In the genomic region with DNA sequence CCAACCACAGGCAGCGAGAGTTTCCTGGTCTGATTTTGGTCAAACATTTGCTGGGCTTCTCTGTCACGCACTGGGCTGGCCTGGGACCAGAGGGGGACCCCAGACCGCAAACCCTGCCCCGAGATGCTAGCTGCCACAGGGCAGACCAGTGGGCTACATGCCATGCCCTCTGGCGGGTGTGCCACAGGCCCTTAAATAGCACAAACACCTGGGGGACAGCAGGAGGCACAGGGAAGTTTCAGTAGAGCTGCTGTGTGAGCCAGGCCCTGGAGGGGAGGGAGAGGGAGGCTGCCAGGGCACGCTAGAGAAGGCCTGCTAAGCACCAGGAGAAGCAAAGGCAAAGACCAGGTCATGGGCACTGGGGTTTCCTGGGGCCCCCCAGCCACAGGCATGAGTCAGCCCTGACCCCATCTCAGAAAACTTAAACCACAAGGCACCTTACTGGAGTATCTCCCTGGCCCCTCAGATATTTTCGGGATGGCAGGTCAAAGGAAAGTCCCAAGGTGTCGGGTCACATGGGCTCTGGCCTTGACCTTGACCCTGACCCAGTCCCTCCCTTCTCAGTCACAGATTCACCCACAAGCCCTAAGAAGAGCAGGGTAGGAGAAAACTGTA, we compare ENCODE assay signal across 9 cellular contexts. TPM values are rescaled to one million over a fixed set of nuclear protein-coding genes. Genes with fewer than 3 reads are reported as not detected.
DNase-seq lines count a peak whose midpoint lies in the region; ATAC-seq and TF ChIP-seq lines count a peak whose summit lies in the region.
"Had no signal": no experiment of that assay in that cellular context is flagged by ENCODE, and none has a peak within 500 bp of the region (broad histone marks: within the 10 kb centered on the region; RNA-seq: fewer than 3 reads in every experiment).

No MANE protein-coding gene starts in this region.

- no peaks in the 10 kb centered on the region for H3K27me3 Mint-ChIP-seq in activated T-cell treated with anti-CD3 and anti-CD28 coated beads, Interleukin-2, amount 50 U/mL, for 24 hours
- H3K27me3 Mint-ChIP-seq in dendritic cell treated with granulocyte-macrophage colony-stimulating factor and Interleukin-4, amounts not matched to agents 40 ng/mL and 50 ng/mL, for 4 days, result no peaks in the 10 kb centered on the region

- H3K4me3 Mint-ChIP-seq in activated T-cell treated with anti-CD3 and anti-CD28 coated beads, Interleukin-2, amount 50 U/mL, for 24 hours, result no peak overlapping the region
- no peak overlapping the region for H3K4me3 Mint-ChIP-seq in dendritic cell treated with granulocyte-macrophage colony-stimulating factor and Interleukin-4, amounts not matched to agents 40 ng/mL and 50 ng/mL, for 4 days

- no peak overlapping the region for H2AFZ ChIP-seq in OCI-LY7 (ENCODE audit: low read length)

- H3K9me3 Mint-ChIP-seq in activated T-cell treated with anti-CD3 and anti-CD28 coated beads, Interleukin-2, amount 50 U/mL, for 24 hours, result no peaks in the 10 kb centered on the region
- no peaks in the 10 kb centered on the region for H3K9me3 Mint-ChIP-seq in dendritic cell treated with granulocyte-macrophage colony-stimulating factor and Interleukin-4, amounts not matched to agents 40 ng/mL and 50 ng/mL, for 4 days

- CTCF ChIA-PET in OCI-LY7 (lab: Charles Lee; ENCODE audit: unreplicated experiment), result no interaction called here

- no peak overlapping the region for H3K4me2 ChIP-seq in OCI-LY7 (ENCODE audit: low read length)

- no peaks in the 10 kb centered on the region for H3K36me3 ChIP-seq in OCI-LY7 (ENCODE audit: insufficient read depth, low read length)
- H3K36me3 ChIP-seq: BE2C had no signal

- H3K36me3 Mint-ChIP-seq in activated T-cell treated with anti-CD3 and anti-CD28 coated beads, Interleukin-2, amount 50 U/mL, for 24 hours (ENCODE audit: low read depth), result no peaks in the 10 kb centered on the region
- H3K36me3 Mint-ChIP-seq in dendritic cell treated with granulocyte-macrophage colony-stimulating factor and Interleukin-4, amounts not matched to agents 40 ng/mL and 50 ng/mL, for 4 days (ENCODE audit: low read depth), result peaks cover 54% of the 10 kb centered on the region

- H3K4me3 ChIP-seq in OCI-LY7 (ENCODE audit: low read depth, low read length, poor library complexity, severe bottlenecking), result no peak overlapping the region

- TF ChIP-seq CTCF in OCI-LY7 (conservative IDR thresholded peaks at IDR 0.05; ENCODE audit: low read length), result no peak

- intact Hi-C loops in dendritic cell treated with granulocyte-macrophage colony-stimulating factor and Interleukin-4, amounts not matched to agents 40 ng/mL and 50 ng/mL, for 4 days (cut with micrococcal nuclease), result no loop called here
- intact Hi-C loops in OCI-LY7 (cut with micrococcal nuclease; ENCODE audit: unreplicated experiment), result no loop called here

- peaks cover 7% of the 10 kb centered on the region for H3K4me1 ChIP-seq in OCI-LY7 (ENCODE audit: insufficient read depth, low read length, poor library complexity, severe bottlenecking)

- no peaks in the 10 kb centered on the region for H3K9me2 ChIP-seq in OCI-LY7 (ENCODE audit: insufficient read depth, low read length)

- peak; percentile 53 for ATAC-seq in HG03460 (IDR thresholded peaks at IDR 0.05; ENCODE audit: unreplicated experiment)
- ATAC-seq in HG03457 (IDR thresholded peaks at IDR 0.05; ENCODE audit: unreplicated experiment), result no peak

- BruUV-seq in OCI-LY7 (replicated peaks; lab: Mats Ljungman, UMichigan), result no TSS peak

- peak overlapping the region; percentile 14 for H3K27ac ChIP-seq in temporal lobe (ENCODE audit: low read depth, low read length)
- no peak overlapping the region for H3K27ac ChIP-seq in OCI-LY7 (ENCODE audit: low read depth, low read length, poor library complexity, severe bottlenecking)

- no peaks in the 10 kb centered on the region for H3K79me2 ChIP-seq in OCI-LY7 (ENCODE audit: insufficient read depth, low read depth, low read length)

- peaks cover 5% of the 10 kb centered on the region; the same call in 1 of the 2 replicates for H4K20me1 ChIP-seq in OCI-LY7 (ENCODE audit: insufficient read depth, low read length)

- peak overlapping the region; percentile 90 for H3K27ac Mint-ChIP-seq in activated T-cell treated with anti-CD3 and anti-CD28 coated beads, Interleukin-2, amount 50 U/mL, for 24 hours
- peak overlapping the region; percentile 72 for H3K27ac Mint-ChIP-seq in dendritic cell treated with granulocyte-macrophage colony-stimulating factor and Interleukin-4, amounts not matched to agents 40 ng/mL and 50 ng/mL, for 4 days

- POLR2A ChIA-PET in OCI-LY7 (lab: Charles Lee), result no interaction called here

- DNase-seq in activated T-cell treated with anti-CD3 and anti-CD28 coated beads, Interleukin-2, amount 50 U/mL, for 24 hours, result no peak
- DNase-seq in activated T-cell treated with anti-CD3 and anti-CD28 coated beads for 4 hours, result no peak
- DNase-seq in KG1 (lab: John Stamatoyannopoulos, UW), result no peak
- no peak for DNase-seq in OCI-LY7 (ENCODE audit: low spot score)
- DNase-seq: BE2C had no signal

- H3K4me1 Mint-ChIP-seq in activated T-cell treated with anti-CD3 and anti-CD28 coated beads, Interleukin-2, amount 50 U/mL, for 24 hours (ENCODE audit: low read depth), result peaks cover 69% of the 10 kb centered on the region
- H3K4me1 Mint-ChIP-seq in dendritic cell treated with granulocyte-macrophage colony-stimulating factor and Interleukin-4, amounts not matched to agents 40 ng/mL and 50 ng/mL, for 4 days (ENCODE audit: low read depth), result peaks cover 100% of the 10 kb centered on the region

- H3K9me3 ChIP-seq in OCI-LY7 (ENCODE audit: low read length), result no peaks in the 10 kb centered on the region
- H3K9me3 ChIP-seq: BE2C had no signal

RNA-seq across cellular contexts. Expression of a gene that starts 29.2 kb away (rescaled TPM):
- total RNA-seq in temporal lobe, result 23.1 TPM
- total RNA-seq in OCI-LY7 (2014; rRNA removed; shearing (Covaris generic)), result 17.8 and 25.2 TPM in 2 replicates
- 34.7 and 35.8 TPM in 2 replicates for total RNA-seq in OCI-LY7 (2022)
